Comparison of ENCODE assay signal across 1 cellular context in the genomic region with DNA sequence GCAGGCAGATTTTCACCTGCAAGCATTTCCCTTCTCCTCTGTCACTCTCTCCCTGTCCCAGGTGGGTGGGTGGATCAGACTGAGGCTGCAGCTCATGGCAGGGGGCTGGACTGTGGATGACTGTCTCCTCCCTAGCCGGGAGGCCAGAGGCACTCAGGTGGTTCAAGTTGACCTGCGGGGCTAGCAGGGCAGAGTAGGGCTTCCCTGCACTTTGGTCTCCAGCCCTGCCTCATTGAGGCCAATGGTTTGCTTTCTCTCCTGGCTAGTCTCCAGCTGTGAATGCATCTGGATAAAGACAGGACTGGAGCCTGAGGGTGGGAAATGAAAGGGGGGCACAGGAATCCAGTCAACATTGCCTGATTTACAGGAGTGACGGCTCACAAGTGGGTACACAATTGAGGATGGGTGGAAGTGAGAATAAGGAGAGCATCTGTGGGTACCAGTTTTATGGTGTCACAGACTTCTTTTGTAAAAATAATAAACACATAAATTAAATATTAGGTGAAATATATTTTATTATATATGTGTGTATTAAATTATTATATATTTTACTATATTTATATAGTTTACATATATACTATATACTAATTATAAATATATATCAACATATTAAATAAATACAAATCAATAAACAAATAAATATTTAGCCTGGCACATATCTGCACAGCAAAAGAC.
TF ChIP-seq lines count a peak whose summit lies in the region.

No MANE protein-coding gene starts in this region.

TF ChIP-seq in HepG2, 621 proteins besides CTCF, POLR2A, EP300 and RAD21 (continued from another document and continues in another):
- TF ChIP-seq, protein P1, sequence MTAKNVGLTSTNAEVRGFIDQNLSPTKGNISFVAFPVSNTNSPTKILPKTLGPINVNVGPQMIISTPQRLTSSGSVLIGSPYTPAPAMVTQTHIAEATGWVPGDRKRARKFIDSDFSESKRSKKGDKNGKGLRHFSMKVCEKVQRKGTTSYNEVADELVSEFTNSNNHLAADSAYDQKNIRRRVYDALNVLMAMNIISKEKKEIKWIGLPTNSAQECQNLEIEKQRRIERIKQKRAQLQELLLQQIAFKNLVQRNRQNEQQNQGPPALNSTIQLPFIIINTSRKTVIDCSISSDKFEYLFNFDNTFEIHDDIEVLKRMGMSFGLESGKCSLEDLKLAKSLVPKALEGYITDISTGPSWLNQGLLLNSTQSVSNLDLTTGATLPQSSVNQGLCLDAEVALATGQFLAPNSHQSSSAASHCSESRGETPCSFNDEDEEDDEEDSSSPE (CRISPR knock-in tag; IDR thresholded peaks at IDR 0.05), result no peak
- no peak for TF ChIP-seq JUNB (CRISPR knock-in tag; IDR thresholded peaks at IDR 0.05; ENCODE audit: borderline replicate concordance)
- no peak for TF ChIP-seq NFIC (IDR thresholded peaks at IDR 0.05; ENCODE audit: low read length)
- TF ChIP-seq POLR2AphosphoS5 (IDR thresholded peaks at IDR 0.05; ENCODE audit: low read depth, low read length), result no peak
- no peak for TF ChIP-seq ISX (CRISPR knock-in tag; conservative IDR thresholded peaks at IDR 0.05)
- peak; percentile 51; the same call in 1 of the 2 replicates for TF ChIP-seq NCOA2 (CRISPR knock-in tag; IDR thresholded peaks at IDR 0.05)
- peak; percentile 77 for TF ChIP-seq PATZ1 (CRISPR knock-in tag; IDR thresholded peaks at IDR 0.05)
- TF ChIP-seq, protein P2, sequence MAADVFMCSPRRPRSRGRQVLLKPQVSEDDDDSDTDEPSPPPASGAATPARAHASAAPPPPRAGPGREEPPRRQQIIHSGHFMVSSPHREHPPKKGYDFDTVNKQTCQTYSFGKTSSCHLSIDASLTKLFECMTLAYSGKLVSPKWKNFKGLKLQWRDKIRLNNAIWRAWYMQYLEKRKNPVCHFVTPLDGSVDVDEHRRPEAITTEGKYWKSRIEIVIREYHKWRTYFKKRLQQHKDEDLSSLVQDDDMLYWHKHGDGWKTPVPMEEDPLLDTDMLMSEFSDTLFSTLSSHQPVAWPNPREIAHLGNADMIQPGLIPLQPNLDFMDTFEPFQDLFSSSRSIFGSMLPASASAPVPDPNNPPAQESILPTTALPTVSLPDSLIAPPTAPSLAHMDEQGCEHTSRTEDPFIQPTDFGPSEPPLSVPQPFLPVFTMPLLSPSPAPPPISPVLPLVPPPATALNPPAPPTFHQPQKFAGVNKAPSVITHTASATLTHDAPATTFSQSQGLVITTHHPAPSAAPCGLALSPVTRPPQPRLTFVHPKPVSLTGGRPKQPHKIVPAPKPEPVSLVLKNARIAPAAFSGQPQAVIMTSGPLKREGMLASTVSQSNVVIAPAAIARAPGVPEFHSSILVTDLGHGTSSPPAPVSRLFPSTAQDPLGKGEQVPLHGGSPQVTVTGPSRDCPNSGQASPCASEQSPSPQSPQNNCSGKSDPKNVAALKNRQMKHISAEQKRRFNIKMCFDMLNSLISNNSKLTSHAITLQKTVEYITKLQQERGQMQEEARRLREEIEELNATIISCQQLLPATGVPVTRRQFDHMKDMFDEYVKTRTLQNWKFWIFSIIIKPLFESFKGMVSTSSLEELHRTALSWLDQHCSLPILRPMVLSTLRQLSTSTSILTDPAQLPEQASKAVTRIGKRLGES (CRISPR knock-in tag; IDR thresholded peaks at IDR 0.05; ENCODE audit: borderline replicate concordance), result no peak
- TF ChIP-seq ARHGAP35 (CRISPR knock-in tag; IDR thresholded peaks at IDR 0.05; ENCODE audit: borderline replicate concordance), result no peak
- peak; percentile 72; the same call in 1 of the 2 replicates for TF ChIP-seq MIER2 (CRISPR knock-in tag; IDR thresholded peaks at IDR 0.05)
- TF ChIP-seq PAX8 (CRISPR knock-in tag; IDR thresholded peaks at IDR 0.05; ENCODE audit: borderline replicate concordance), result no peak
- TF ChIP-seq, protein P3, sequence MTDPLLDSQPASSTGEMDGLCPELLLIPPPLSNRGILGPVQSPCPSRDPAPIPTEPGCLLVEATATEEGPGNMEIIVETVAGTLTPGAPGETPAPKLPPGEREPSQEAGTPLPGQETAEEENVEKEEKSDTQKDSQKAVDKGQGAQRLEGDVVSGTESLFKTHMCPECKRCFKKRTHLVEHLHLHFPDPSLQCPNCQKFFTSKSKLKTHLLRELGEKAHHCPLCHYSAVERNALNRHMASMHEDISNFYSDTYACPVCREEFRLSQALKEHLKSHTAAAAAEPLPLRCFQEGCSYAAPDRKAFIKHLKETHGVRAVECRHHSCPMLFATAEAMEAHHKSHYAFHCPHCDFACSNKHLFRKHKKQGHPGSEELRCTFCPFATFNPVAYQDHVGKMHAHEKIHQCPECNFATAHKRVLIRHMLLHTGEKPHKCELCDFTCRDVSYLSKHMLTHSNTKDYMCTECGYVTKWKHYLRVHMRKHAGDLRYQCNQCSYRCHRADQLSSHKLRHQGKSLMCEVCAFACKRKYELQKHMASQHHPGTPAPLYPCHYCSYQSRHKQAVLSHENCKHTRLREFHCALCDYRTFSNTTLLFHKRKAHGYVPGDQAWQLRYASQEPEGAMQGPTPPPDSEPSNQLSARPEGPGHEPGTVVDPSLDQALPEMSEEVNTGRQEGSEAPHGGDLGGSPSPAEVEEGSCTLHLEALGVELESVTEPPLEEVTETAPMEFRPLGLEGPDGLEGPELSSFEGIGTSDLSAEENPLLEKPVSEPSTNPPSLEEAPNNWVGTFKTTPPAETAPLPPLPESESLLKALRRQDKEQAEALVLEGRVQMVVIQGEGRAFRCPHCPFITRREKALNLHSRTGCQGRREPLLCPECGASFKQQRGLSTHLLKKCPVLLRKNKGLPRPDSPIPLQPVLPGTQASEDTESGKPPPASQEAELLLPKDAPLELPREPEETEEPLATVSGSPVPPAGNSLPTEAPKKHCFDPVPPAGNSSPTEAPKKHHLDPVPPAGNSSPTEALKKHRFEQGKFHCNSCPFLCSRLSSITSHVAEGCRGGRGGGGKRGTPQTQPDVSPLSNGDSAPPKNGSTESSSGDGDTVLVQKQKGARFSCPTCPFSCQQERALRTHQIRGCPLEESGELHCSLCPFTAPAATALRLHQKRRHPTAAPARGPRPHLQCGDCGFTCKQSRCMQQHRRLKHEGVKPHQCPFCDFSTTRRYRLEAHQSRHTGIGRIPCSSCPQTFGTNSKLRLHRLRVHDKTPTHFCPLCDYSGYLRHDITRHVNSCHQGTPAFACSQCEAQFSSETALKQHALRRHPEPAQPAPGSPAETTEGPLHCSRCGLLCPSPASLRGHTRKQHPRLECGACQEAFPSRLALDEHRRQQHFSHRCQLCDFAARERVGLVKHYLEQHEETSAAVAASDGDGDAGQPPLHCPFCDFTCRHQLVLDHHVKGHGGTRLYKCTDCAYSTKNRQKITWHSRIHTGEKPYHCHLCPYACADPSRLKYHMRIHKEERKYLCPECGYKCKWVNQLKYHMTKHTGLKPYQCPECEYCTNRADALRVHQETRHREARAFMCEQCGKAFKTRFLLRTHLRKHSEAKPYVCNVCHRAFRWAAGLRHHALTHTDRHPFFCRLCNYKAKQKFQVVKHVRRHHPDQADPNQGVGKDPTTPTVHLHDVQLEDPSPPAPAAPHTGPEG (CRISPR knock-in tag; IDR thresholded peaks at IDR 0.05), result no peak
- no peak for TF ChIP-seq IKZF4 (CRISPR knock-in tag; IDR thresholded peaks at IDR 0.05; ENCODE audit: borderline replicate concordance, low read depth, not compliant biosample characterization)
- TF ChIP-seq, protein P4, sequence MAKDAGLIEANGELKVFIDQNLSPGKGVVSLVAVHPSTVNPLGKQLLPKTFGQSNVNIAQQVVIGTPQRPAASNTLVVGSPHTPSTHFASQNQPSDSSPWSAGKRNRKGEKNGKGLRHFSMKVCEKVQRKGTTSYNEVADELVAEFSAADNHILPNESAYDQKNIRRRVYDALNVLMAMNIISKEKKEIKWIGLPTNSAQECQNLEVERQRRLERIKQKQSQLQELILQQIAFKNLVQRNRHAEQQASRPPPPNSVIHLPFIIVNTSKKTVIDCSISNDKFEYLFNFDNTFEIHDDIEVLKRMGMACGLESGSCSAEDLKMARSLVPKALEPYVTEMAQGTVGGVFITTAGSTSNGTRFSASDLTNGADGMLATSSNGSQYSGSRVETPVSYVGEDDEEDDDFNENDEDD (CRISPR knock-in tag; IDR thresholded peaks at IDR 0.05; ENCODE audit: borderline replicate concordance), result peak; percentile 53; the same call in 1 of the 2 replicates
- TF ChIP-seq IRF1 (CRISPR knock-in tag; IDR thresholded peaks at IDR 0.05; ENCODE audit: low read depth), result no peak
- no peak for TF ChIP-seq SIX4 (CRISPR knock-in tag; IDR thresholded peaks at IDR 0.05)
- TF ChIP-seq ZNF292 (CRISPR knock-in tag; IDR thresholded peaks at IDR 0.05; ENCODE audit: borderline replicate concordance, low read depth), result peak; percentile 84; the same call in 1 of the 2 replicates
- TF ChIP-seq ZNF572 (CRISPR knock-in tag; IDR thresholded peaks at IDR 0.05), result no peak
- TF ChIP-seq, protein P5, sequence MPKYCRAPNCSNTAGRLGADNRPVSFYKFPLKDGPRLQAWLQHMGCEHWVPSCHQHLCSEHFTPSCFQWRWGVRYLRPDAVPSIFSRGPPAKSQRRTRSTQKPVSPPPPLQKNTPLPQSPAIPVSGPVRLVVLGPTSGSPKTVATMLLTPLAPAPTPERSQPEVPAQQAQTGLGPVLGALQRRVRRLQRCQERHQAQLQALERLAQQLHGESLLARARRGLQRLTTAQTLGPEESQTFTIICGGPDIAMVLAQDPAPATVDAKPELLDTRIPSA (CRISPR knock-in tag; IDR thresholded peaks at IDR 0.05; ENCODE audit: borderline replicate concordance), result no peak
- TF ChIP-seq ZNF503 (CRISPR knock-in tag; IDR thresholded peaks at IDR 0.05), result no peak
- TF ChIP-seq FIP1L1 (IDR thresholded peaks at IDR 0.05; ENCODE audit: borderline replicate concordance, insufficient read depth, low read depth, low read length), result no peak
- TF ChIP-seq ZNF138 (CRISPR knock-in tag; IDR thresholded peaks at IDR 0.05; ENCODE audit: low read depth), result no peak
- TF ChIP-seq NONO (IDR thresholded peaks at IDR 0.05), result no peak
- peak; percentile 42 for TF ChIP-seq NONO (CRISPR knock-in tag; conservative IDR thresholded peaks at IDR 0.05)
- peak; percentile 93 for TF ChIP-seq SALL1 (CRISPR knock-in tag; IDR thresholded peaks at IDR 0.05)
- TF ChIP-seq, protein P6, sequence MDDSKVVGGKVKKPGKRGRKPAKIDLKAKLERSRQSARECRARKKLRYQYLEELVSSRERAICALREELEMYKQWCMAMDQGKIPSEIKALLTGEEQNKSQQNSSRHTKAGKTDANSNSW (CRISPR knock-in tag; IDR thresholded peaks at IDR 0.05; ENCODE audit: borderline replicate concordance), result no peak
- 0 out of 2 replicates have a peak, but pooled peaks have one; percentile 67 for TF ChIP-seq TGIF2 (CRISPR knock-in tag; IDR thresholded peaks at IDR 0.05)
- TF ChIP-seq, protein P7, sequence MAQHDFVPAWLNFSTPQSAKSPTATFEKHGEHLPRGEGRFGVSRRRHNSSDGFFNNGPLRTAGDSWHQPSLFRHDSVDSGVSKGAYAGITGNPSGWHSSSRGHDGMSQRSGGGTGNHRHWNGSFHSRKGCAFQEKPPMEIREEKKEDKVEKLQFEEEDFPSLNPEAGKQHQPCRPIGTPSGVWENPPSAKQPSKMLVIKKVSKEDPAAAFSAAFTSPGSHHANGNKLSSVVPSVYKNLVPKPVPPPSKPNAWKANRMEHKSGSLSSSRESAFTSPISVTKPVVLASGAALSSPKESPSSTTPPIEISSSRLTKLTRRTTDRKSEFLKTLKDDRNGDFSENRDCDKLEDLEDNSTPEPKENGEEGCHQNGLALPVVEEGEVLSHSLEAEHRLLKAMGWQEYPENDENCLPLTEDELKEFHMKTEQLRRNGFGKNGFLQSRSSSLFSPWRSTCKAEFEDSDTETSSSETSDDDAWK (CRISPR knock-in tag; IDR thresholded peaks at IDR 0.05), result no peak
- TF ChIP-seq DDIT3 (CRISPR knock-in tag; IDR thresholded peaks at IDR 0.05), result no peak
- TF ChIP-seq ZFP90 (CRISPR knock-in tag; IDR thresholded peaks at IDR 0.05; ENCODE audit: borderline replicate concordance), result no peak
- no peak for TF ChIP-seq PTBP1 (IDR thresholded peaks at IDR 0.05; ENCODE audit: low read depth, low read length, poor library complexity, severe bottlenecking)
- TF ChIP-seq KAT8 (CRISPR knock-in tag; IDR thresholded peaks at IDR 0.05), result no peak; the same call in 1 of the 2 replicates
